27 cellular contexts compared by ENCODE assay signal in the genomic region with DNA sequence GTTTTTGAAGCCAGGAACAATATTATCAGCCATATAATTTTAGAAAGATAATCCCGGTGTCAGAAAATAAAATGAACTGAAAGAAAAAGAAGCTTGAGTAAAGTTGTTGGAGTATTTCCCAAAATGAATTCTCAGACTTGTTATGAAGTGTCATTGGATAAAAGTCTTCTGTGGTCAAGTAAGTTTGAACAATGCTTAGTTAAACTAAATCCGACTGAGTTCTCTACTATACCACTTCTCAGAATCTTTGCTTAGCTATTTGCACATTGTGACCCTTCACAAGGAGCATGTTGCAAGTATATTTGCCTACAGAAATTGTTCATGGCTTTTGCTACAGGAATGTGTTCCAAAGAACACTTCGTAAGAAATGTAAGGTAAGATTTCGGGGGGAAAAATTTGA. TPM values are rescaled to one million over a fixed set of nuclear protein-coding genes. Genes with fewer than 3 reads are reported as not detected.
"Had no signal": no experiment of that assay in that cellular context is flagged by ENCODE, and none has a peak within 500 bp of the region (broad histone marks: within the 10 kb centered on the region; RNA-seq: fewer than 3 reads in every experiment).

No MANE protein-coding gene starts in this region.

- H3K4me3 Mint-ChIP-seq: memory B cell; naive thymus-derived CD8-positive, alpha-beta T cell; nephron; neural crest cell; stimulated activated naive B cell treated with anti-CD40 and anti-IgM and Interleukin-4, amounts not matched to agents 10 μg/mL and 1 μg/mL and 100 μg/mL, for 72 hours had no signal

- DNase-seq: hippocampal formation; kidney; left colon; left ventricle myocardium inferior; naive thymus-derived CD8-positive, alpha-beta T cell; nucleus accumbens; pancreas; posterior cingulate gyrus; retina; right cardiac atrium; stimulated activated CD4-positive, alpha-beta T cell treated with anti-CD3 and anti-CD28 coated beads, Interleukin-12 subunit alpha, Interleukin-12 subunit beta, amount 100 ng/mL, for 4 hours; stimulated activated CD4-positive, alpha-beta T cell treated with anti-CD3 and anti-CD28 coated beads, Interleukin-15, amount 100 ng/mL, for 24 hours; stimulated activated CD4-positive, alpha-beta T cell treated with anti-CD3 and anti-CD28 coated beads, Interleukin-2, amount 100 ng/mL, for 24 hours; stimulated activated CD4-positive, alpha-beta T cell treated with anti-CD3 and anti-CD28 coated beads, Interleukin-4, amount 100 ng/mL, for 1 hour; stimulated activated naive B cell treated with anti-CD40 and anti-IgM and Interleukin-4, amounts not matched to agents 10 μg/mL and 1 μg/mL and 100 μg/mL, for 72 hours; stimulated activated naive CD8-positive, alpha-beta T cell treated with anti-CD3 and anti-CD28 coated beads, Interleukin-15, Interleukin-2, amounts not matched to agents 100 U/mL and 50 U/mL, for 24 hours; stomach; testis; thyroid gland; transverse colon; upper lobe of left lung had no signal

- H3K36me3 ChIP-seq: left ventricle myocardium inferior, pancreas, prostate gland, stomach, thyroid gland, transverse colon, upper lobe of left lung had no signal

- H3K36me3 Mint-ChIP-seq: memory B cell; naive thymus-derived CD8-positive, alpha-beta T cell; stimulated activated naive B cell treated with anti-CD40 and anti-IgM and Interleukin-4, amounts not matched to agents 10 μg/mL and 1 μg/mL and 100 μg/mL, for 72 hours had no signal

- H3K27ac ChIP-seq: left ventricle myocardium inferior, pancreas, prostate gland, skin epidermis, stomach, testis, thyroid gland, transverse colon, upper lobe of left lung had no signal

- H3K9me3 ChIP-seq: left ventricle myocardium inferior, pancreas, prostate gland, stomach, testis, thyroid gland, transverse colon, upper lobe of left lung had no signal

- H3K4me1 Mint-ChIP-seq: memory B cell; naive thymus-derived CD8-positive, alpha-beta T cell; nephron; stimulated activated naive B cell treated with anti-CD40 and anti-IgM and Interleukin-4, amounts not matched to agents 10 μg/mL and 1 μg/mL and 100 μg/mL, for 72 hours had no signal

- H3K27me3 Mint-ChIP-seq: memory B cell; stimulated activated naive B cell treated with anti-CD40 and anti-IgM and Interleukin-4, amounts not matched to agents 10 μg/mL and 1 μg/mL and 100 μg/mL, for 72 hours had no signal

- ATAC-seq: left colon; naive thymus-derived CD8-positive, alpha-beta T cell; pancreas; right cardiac atrium; sciatic nerve; stimulated activated naive B cell treated with anti-CD40 and anti-IgM and Interleukin-4, amounts not matched to agents 10 μg/mL and 1 μg/mL and 100 μg/mL, for 72 hours; stimulated activated naive CD8-positive, alpha-beta T cell treated with anti-CD3 and anti-CD28 coated beads, Interleukin-15, Interleukin-2, amounts not matched to agents 100 U/mL and 50 U/mL, for 24 hours had no signal

- H3K4me3 ChIP-seq: left ventricle myocardium inferior, pancreas, prostate gland, skin epidermis, stomach, testis, thyroid gland, transverse colon, upper lobe of left lung had no signal

- H3K27me3 ChIP-seq: pancreas, stomach, testis, thyroid gland, transverse colon, upper lobe of left lung had no signal

- H3K4me1 ChIP-seq: left ventricle myocardium inferior, pancreas, prostate gland, stomach, testis, thyroid gland, transverse colon had no signal

- H3K27ac Mint-ChIP-seq: memory B cell; naive thymus-derived CD8-positive, alpha-beta T cell; nephron; stimulated activated naive B cell treated with anti-CD40 and anti-IgM and Interleukin-4, amounts not matched to agents 10 μg/mL and 1 μg/mL and 100 μg/mL, for 72 hours had no signal

RNA-seq across cellular contexts. Expression of a gene that starts 17.5 kb away (rescaled TPM):
- total RNA-seq: naive thymus-derived CD8-positive, alpha-beta T cell had no signal
- polyA plus RNA-seq: naive thymus-derived CD8-positive, alpha-beta T cell had no signal
